In the genomic region with DNA sequence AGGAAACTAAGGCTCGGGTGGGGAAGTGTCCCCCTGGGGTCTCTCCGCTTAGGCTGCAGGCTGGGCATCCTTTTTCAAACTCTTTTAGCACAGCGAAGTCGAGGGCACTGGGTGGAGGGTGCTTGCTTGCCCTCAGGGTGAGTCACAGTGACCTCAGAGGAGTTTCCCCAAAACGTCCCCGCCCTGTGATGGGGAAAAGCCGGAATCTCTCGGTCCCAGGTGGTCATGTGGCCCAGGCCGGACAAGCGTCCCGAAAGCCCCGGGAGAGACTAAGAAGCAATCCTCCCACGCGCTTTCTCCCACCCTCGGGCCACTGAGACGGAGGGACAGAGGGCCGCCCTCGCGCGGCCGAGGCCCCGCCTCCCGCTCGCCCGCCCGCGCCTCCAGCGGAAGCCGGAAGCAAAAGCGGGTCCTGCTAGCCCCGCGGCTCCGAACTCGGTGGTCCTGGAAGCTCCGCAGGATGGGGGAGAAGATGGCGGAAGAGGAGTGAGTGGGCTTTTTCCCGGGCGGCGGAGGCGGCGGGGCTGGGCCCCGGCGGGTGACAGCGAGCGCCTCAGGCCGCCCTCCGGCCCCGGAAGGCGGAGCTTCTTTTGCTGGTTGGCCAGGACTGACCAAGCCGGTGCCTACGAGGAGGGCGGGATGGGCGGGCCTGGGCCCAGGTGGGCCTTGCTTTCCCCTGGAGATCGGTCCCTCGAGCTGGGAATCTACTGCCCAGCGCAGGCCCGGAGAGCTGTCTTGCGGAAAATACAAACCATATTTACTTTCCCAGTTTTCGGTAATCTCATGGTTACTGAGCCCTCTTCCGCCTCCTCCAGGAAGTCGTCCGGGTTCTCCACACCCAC, we compare ENCODE assay signal across 8 cellular contexts. TPM values are rescaled to one million over a fixed set of nuclear protein-coding genes. Genes with fewer than 3 reads are reported as not detected.
A peak's percentile ranks its signal among the peaks of the same experiment; 100 is the strongest.
DNase-seq lines count a peak whose midpoint lies in the region; ATAC-seq and TF ChIP-seq lines count a peak whose summit lies in the region.

A gene with protein sequence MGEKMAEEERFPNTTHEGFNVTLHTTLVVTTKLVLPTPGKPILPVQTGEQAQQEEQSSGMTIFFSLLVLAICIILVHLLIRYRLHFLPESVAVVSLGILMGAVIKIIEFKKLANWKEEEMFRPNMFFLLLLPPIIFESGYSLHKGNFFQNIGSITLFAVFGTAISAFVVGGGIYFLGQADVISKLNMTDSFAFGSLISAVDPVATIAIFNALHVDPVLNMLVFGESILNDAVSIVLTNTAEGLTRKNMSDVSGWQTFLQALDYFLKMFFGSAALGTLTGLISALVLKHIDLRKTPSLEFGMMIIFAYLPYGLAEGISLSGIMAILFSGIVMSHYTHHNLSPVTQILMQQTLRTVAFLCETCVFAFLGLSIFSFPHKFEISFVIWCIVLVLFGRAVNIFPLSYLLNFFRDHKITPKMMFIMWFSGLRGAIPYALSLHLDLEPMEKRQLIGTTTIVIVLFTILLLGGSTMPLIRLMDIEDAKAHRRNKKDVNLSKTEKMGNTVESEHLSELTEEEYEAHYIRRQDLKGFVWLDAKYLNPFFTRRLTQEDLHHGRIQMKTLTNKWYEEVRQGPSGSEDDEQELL (plus strand): TSS at position 366 of the 842 bp plus-strand sequence. CDS start 95 bp downstream, at position 461.

- DNase-seq in AG08395 (ENCODE audit: low spot score) (peak; percentile 89), NCI-H345 (lab: John Stamatoyannopoulos, UW) (peak; percentile 91), activated B cell treated with CpG ODN at 0.5 μM for 24 hours (peak; percentile 84), caudate nucleus (lab: John Stamatoyannopoulos, UW) (peak in 60 of 61 donors; percentile 23 to 94 (median 84)), iris pigment epithelial cell (ENCODE audit: low read depth) (peak; percentile 84)
- peak; percentile 69 to 76 for DNase-seq in stimulated activated CD4-positive, alpha-beta T cell treated with anti-CD3 and anti-CD28 coated beads, Interleukin-12 subunit alpha, Interleukin-12 subunit beta, amount 100 ng/mL, for 24 hours (ENCODE audit: low read depth in 2 of 2)

- ATAC-seq in GM18907 (IDR thresholded peaks at IDR 0.05; ENCODE audit: unreplicated experiment) (peak; percentile 83), HG03139 (IDR thresholded peaks at IDR 0.05; ENCODE audit: unreplicated experiment) (peak; percentile 84), activated B cell treated with CpG ODN at 0.5 μM for 24 hours (ENCODE audit: low read depth) (peak; percentile 88)

- H3K9me3 Mint-ChIP-seq in activated B cell treated with CpG ODN at 0.5 μM for 24 hours = no peaks in the 10 kb centered on the region

- POLR2A ChIA-PET in activated B cell treated with CpG ODN at 0.5 μM for 24 hours (lab: Charles Lee) = interaction anchor here (0.5 to 6.3 kb wide), 30 partner anchors 8 to 1648 kb away, joined by 3 to 205 read pairs (median 4); partner anchors contain the start of genes B4GALT5 and SPATA2

- H3K27ac Mint-ChIP-seq in activated B cell treated with CpG ODN at 0.5 μM for 24 hours = peak within 1 kb of the TSS; percentile 94

- H3K27me3 Mint-ChIP-seq in activated B cell treated with CpG ODN at 0.5 μM for 24 hours = no peaks in the 10 kb centered on the region

- peak within 1 kb of the TSS; percentile 71 for H3K27ac ChIP-seq in caudate nucleus (ENCODE audit: low read depth, low read length)

- peaks cover 72% of the 10 kb centered on the region for H3K4me1 Mint-ChIP-seq in activated B cell treated with CpG ODN at 0.5 μM for 24 hours

- CTCF ChIA-PET in activated B cell treated with CpG ODN at 0.5 μM for 24 hours (lab: Charles Lee) = interaction anchor here (1.0 to 1.4 kb wide), 5 partner anchors 10 to 202 kb away, joined by 3 to 8 read pairs (median 3); no protein-coding TSS in a partner anchor

- TF ChIP-seq CTCF in activated B cell treated with CpG ODN at 0.5 μM for 24 hours (IDR thresholded peaks at IDR 0.05) = no peak

- H3K36me3 Mint-ChIP-seq in activated B cell treated with CpG ODN at 0.5 μM for 24 hours (ENCODE audit: low read depth) = peaks cover 47% of the 10 kb centered on the region

- intact Hi-C loops in activated B cell treated with CpG ODN at 0.5 μM for 24 hours (cut with micrococcal nuclease) = loop anchor here (1.0 to 5.0 kb wide), 8 partner anchors 10 to 534 kb away; partner anchors contain the start of genes B4GALT5, SPATA2 and ZNFX1

- peak within 1 kb of the TSS; percentile 95 for H3K4me3 Mint-ChIP-seq in activated B cell treated with CpG ODN at 0.5 μM for 24 hours

RNA-seq across cellular contexts. Expression of the gene that starts here (rescaled TPM):
- total RNA-seq in activated B cell treated with CpG ODN at 0.5 μM for 24 hours = 49.2 and 65.7 TPM in 2 replicates

Comparison
In these comparisons a context has a peak if more than half of its experiments do, and no peak if none do; other contexts are left out.
1. Peak in every context shown above with its lines: DNase-seq, ATAC-seq and H3K27ac ChIP-seq.